ENCODE assay signal across 8 cellular contexts in the genomic region with DNA sequence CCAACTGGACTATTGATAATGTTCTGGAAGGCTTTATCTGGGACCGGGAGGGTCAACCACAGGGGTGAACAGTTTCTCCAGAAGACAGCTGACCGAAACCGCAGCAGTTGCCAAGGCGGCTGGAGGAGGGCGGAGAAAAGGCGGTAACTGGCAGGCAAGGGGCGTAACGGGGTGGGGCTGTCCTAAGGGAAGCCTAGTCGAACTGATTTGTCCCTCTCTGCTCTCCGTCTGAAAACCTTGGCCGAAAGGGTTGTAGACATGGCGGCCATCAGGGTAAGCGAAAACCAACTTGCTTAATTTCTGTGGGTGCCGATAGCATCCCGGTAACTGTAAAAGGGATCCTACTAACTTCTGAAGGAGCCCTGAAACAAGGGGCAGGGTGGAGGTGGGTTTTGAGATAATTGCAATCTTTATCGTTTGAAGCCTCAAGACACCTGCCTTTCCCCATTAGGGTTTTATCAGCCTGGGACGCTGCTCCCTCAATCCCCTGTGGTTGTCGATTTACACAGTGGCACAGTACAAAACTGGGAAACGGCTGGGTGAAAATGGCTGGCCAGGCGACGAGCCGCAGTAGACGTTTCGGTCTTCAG. TPM values are rescaled to one million over a fixed set of nuclear protein-coding genes. Genes with fewer than 3 reads are reported as not detected.
DNase-seq lines count a peak whose midpoint lies in the region; ATAC-seq and TF ChIP-seq lines count a peak whose summit lies in the region.

A gene with protein sequence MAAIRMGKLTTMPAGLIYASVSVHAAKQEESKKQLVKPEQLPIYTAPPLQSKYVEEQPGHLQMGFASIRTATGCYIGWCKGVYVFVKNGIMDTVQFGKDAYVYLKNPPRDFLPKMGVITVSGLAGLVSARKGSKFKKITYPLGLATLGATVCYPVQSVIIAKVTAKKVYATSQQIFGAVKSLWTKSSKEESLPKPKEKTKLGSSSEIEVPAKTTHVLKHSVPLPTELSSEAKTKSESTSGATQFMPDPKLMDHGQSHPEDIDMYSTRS (plus strand): TSS at position 223 of the 590 bp plus-strand sequence. CDS start 36 bp downstream, at position 259.

- H3K4me3 Mint-ChIP-seq in naive B cell: peak within 1 kb of the TSS; percentile 77 to 96 (median 92)
- peak within 1 kb of the TSS; percentile 75 for H3K4me3 Mint-ChIP-seq in stimulated activated effector memory CD8-positive, alpha-beta T cell treated with anti-CD3 and anti-CD28 coated beads, Interleukin-12 subunit alpha, Interleukin-12 subunit beta, amount 100 ng/mL, for 72 hours

- peak; percentile 98 for ATAC-seq in GM21717 (IDR thresholded peaks at IDR 0.05; ENCODE audit: unreplicated experiment)
- ATAC-seq in naive B cell (ENCODE audit: low read depth in 2 of 2): peak; percentile 94
- peak; percentile 98 for ATAC-seq in stimulated activated effector memory CD8-positive, alpha-beta T cell treated with anti-CD3 and anti-CD28 coated beads, Interleukin-12 subunit alpha, Interleukin-12 subunit beta, amount 100 ng/mL, for 72 hours

- no peak for TF ChIP-seq CTCF in Peyer's patch (IDR thresholded peaks at IDR 0.05)

- no peaks in the 10 kb centered on the region for H3K27me3 Mint-ChIP-seq in naive B cell

- H3K9me3 ChIP-seq in Peyer's patch: no peaks in the 10 kb centered on the region

- H3K9me3 Mint-ChIP-seq in naive B cell: peaks cover 0 to 5% (median 0%) of the 10 kb centered on the region in 7 donors
- H3K9me3 Mint-ChIP-seq in stimulated activated effector memory CD8-positive, alpha-beta T cell treated with anti-CD3 and anti-CD28 coated beads, Interleukin-12 subunit alpha, Interleukin-12 subunit beta, amount 100 ng/mL, for 72 hours: no peaks in the 10 kb centered on the region

- H3K4me1 ChIP-seq in Peyer's patch: no peaks in the 10 kb centered on the region

- peak within 1 kb of the TSS in 3 of 4 donors; percentile 49 to 56 (median 53) for H3K27ac ChIP-seq in Peyer's patch

- no peak for TF ChIP-seq POLR2A in Peyer's patch (IDR thresholded peaks at IDR 0.05)

- H3K36me3 ChIP-seq in Peyer's patch: no peaks in the 10 kb centered on the region

- peaks cover 17 to 24% (median 18%) of the 10 kb centered on the region in 3 donors for H3K4me1 Mint-ChIP-seq in naive B cell
- H3K4me1 Mint-ChIP-seq in stimulated activated effector memory CD8-positive, alpha-beta T cell treated with anti-CD3 and anti-CD28 coated beads, Interleukin-12 subunit alpha, Interleukin-12 subunit beta, amount 100 ng/mL, for 72 hours: peaks cover 24% of the 10 kb centered on the region

- DNase-seq in DMS153 treated with DMSO at 0.1 percent for 48 hours (lab: John Stamatoyannopoulos, UW; ENCODE audit: unreplicated experiment) (peak; percentile 38), KG1 (lab: John Stamatoyannopoulos, UW) (peak; percentile 65), Peyer's patch (peak; percentile 81 to 93 (median 87)), fibroblast of gingiva (ENCODE audit: low read depth) (peak; percentile 85), naive B cell (peak; percentile 72)
- DNase-seq in activated T-cell treated with anti-CD3 and anti-CD28 coated beads, Interleukin-2, amount 50 U/mL, for 48 hours: peak; percentile 80 to 86
- peak; percentile 42 to 83 for DNase-seq in stimulated activated effector memory CD8-positive, alpha-beta T cell treated with anti-CD3 and anti-CD28 coated beads, Interleukin-12 subunit alpha, Interleukin-12 subunit beta, amount 100 ng/mL, for 72 hours (ENCODE audit: low spot score in 2 of 2)

- H3K4me3 ChIP-seq in Peyer's patch: peak within 1 kb of the TSS; percentile 49 to 66 (median 57)

- no peaks in the 10 kb centered on the region for H3K27me3 ChIP-seq in Peyer's patch

- peak within 1 kb of the TSS; percentile 49 to 95 (median 78) for H3K27ac Mint-ChIP-seq in naive B cell
- peak within 1 kb of the TSS; percentile 67 for H3K27ac Mint-ChIP-seq in stimulated activated effector memory CD8-positive, alpha-beta T cell treated with anti-CD3 and anti-CD28 coated beads, Interleukin-12 subunit alpha, Interleukin-12 subunit beta, amount 100 ng/mL, for 72 hours

- peaks cover 0 to 6% of the 10 kb centered on the region in 2 donors for H3K36me3 Mint-ChIP-seq in naive B cell
- H3K36me3 Mint-ChIP-seq in stimulated activated effector memory CD8-positive, alpha-beta T cell treated with anti-CD3 and anti-CD28 coated beads, Interleukin-12 subunit alpha, Interleukin-12 subunit beta, amount 100 ng/mL, for 72 hours: no peaks in the 10 kb centered on the region

RNA-seq across cellular contexts. Expression of the gene that starts here (rescaled TPM):
- total RNA-seq in Peyer's patch: 1 to 10 TPM; 8.7 to 9.6 (median 9.0) TPM
- 1 to 10 TPM; 4.9 to 8.1 (median 6.0) TPM for polyA plus RNA-seq in naive B cell (ENCODE audit: low read depth in 6 of 6)

Comparison
In these comparisons a context has a peak if more than half of its experiments do, and no peak if none do; other contexts are left out.
1. Peak in every context shown above with its lines: DNase-seq, ATAC-seq, H3K4me3 ChIP-seq and H3K27ac ChIP-seq.